In genomic region chr10:113511419-113511818, GRCh38 we compare ENCODE assay signal across 39 cellular contexts. TPM values are rescaled to one million over a fixed set of nuclear protein-coding genes. Genes with fewer than 3 reads are reported as not detected.
"Had no signal": no experiment of that assay in that cellular context is flagged by ENCODE, and none has a peak within 500 bp of the region (broad histone marks: within the 10 kb centered on the region; RNA-seq: fewer than 3 reads in every experiment).

No MANE protein-coding gene starts in this region.

- DNase-seq: Karpas-422, Kasumi-1, MG63, MM.1S, MV-4-11, NCI-H1048, NCI-H1092, NCI-H1092 treated with DMSO at 0.1 percent for 48 hours, NCI-H1105, NCI-H1105 treated with DMSO at 0.1 percent for 48 hours, NCI-H1417, NCI-H1417 treated with DMSO at 0.1 percent for 48 hours, NCI-H1436, NCI-H1436 treated with DMSO at 0.1 percent for 48 hours, NCI-H146, NCI-H1694, NCI-H1694 treated with DMSO at 0.1 percent for 48 hours, NCI-H187, NCI-H187 treated with DMSO at 0.1 percent for 48 hours, NCI-H1930, NCI-H2029, NCI-H2029 treated with DMSO at 0.1 percent for 48 hours, NCI-H2081, NCI-H2081 treated with DMSO at 0.1 percent for 48 hours, NCI-H2107, NCI-H2171, NCI-H2171 treated with DMSO at 0.1 percent for 48 hours, NCI-H2227 treated with DMSO at 0.1 percent for 48 hours, NCI-H226, NCI-H345, NCI-H446, NCI-H446 treated with DMSO at 0.1 percent for 48 hours, NCI-H510A, NCI-H510A treated with DMSO at 0.1 percent for 48 hours, NCI-H524 had no signal

- H3K4me3 ChIP-seq: MG63 had no signal

- H3K36me3 ChIP-seq: MG63 had no signal

- H3K27me3 ChIP-seq: MG63 had no signal

RNA-seq across cellular contexts. Expression of gene HABP2, which starts 41.4 kb away (rescaled TPM):
- total RNA-seq: LHCN-M2, M059J, MCF 10A, NCI-H460 had no signal
